In genomic region chr1:156096640-156097391, GRCh38 we compare ENCODE assay signal across 1 cellular context.
A peak's percentile ranks its signal among the peaks of the same experiment; 100 is the strongest.
TF ChIP-seq lines count a peak whose summit lies in the region.

No MANE protein-coding gene starts in this region.

TF ChIP-seq in HepG2, 621 proteins besides CTCF, POLR2A, EP300 and RAD21 (continues in another document):
- TF ChIP-seq TMF1 (CRISPR knock-in tag; IDR thresholded peaks at IDR 0.05; ENCODE audit: low read depth) (no peak), TEF (CRISPR knock-in tag; IDR thresholded peaks at IDR 0.05) (no peak), HMGXB3 (CRISPR knock-in tag; IDR thresholded peaks at IDR 0.05; ENCODE audit: borderline replicate concordance) (no peak), HNRNPK (IDR thresholded peaks at IDR 0.05; ENCODE audit: low read depth, low read length, poor library complexity, severe bottlenecking) (no peak), ZNF501 (CRISPR knock-in tag; IDR thresholded peaks at IDR 0.05) (peak; percentile 46; the same call in 1 of the 2 replicates), ZNF205 (CRISPR knock-in tag; IDR thresholded peaks at IDR 0.05) (no peak), ZNF841 (CRISPR knock-in tag; IDR thresholded peaks at IDR 0.05; ENCODE audit: borderline replicate concordance) (no peak), HNRNPL (IDR thresholded peaks at IDR 0.05; ENCODE audit: low read depth, low read length) (0 out of 2 replicates have a peak, but pooled peaks have one; percentile 61), ZNF605 (CRISPR knock-in tag; IDR thresholded peaks at IDR 0.05) (no peak), TIGD3 (CRISPR knock-in tag; IDR thresholded peaks at IDR 0.05; ENCODE audit: borderline replicate concordance) (no peak), CBX2 (IDR thresholded peaks at IDR 0.05; ENCODE audit: low read depth, low read length) (no peak), CBX2 (CRISPR knock-in tag; IDR thresholded peaks at IDR 0.05; ENCODE audit: low read depth) (no peak), ZNF143 (CRISPR knock-in tag; IDR thresholded peaks at IDR 0.05) (no peak), ZFP36 (IDR thresholded peaks at IDR 0.05; ENCODE audit: borderline replicate concordance, low read depth, low read length, partially characterized antibody) (no peak), GZF1 (CRISPR knock-in tag; IDR thresholded peaks at IDR 0.05) (no peak), NFYB (CRISPR knock-in tag; IDR thresholded peaks at IDR 0.05) (no peak), ZFP37 (CRISPR knock-in tag; IDR thresholded peaks at IDR 0.05; ENCODE audit: borderline replicate concordance) (no peak), MTA1 (CRISPR knock-in tag; IDR thresholded peaks at IDR 0.05; ENCODE audit: borderline replicate concordance) (no peak), ZNF256 (CRISPR knock-in tag; conservative IDR thresholded peaks at IDR 0.05) (no peak), SSRP1 (CRISPR knock-in tag; IDR thresholded peaks at IDR 0.05) (0 out of 2 replicates have a peak, but pooled peaks have one; percentile 71), MTA3 (CRISPR knock-in tag; IDR thresholded peaks at IDR 0.05) (no peak), ZNF646 (CRISPR knock-in tag; IDR thresholded peaks at IDR 0.05) (no peak), NCOA2 (CRISPR knock-in tag; IDR thresholded peaks at IDR 0.05) (peak; percentile 70), PHF20 (CRISPR knock-in tag; IDR thresholded peaks at IDR 0.05) (no peak), FOXC1 (CRISPR knock-in tag; IDR thresholded peaks at IDR 0.05; ENCODE audit: borderline replicate concordance) (no peak), ZSCAN30 (CRISPR knock-in tag; IDR thresholded peaks at IDR 0.05) (no peak), MIER2 (CRISPR knock-in tag; IDR thresholded peaks at IDR 0.05) (no peak), MXI1 (IDR thresholded peaks at IDR 0.05; ENCODE audit: borderline replicate concordance, low read depth, low read length) (0 out of 3 replicates have a peak, but pooled peaks have one; percentile 26), ELF3 (CRISPR knock-in tag; IDR thresholded peaks at IDR 0.05) (peak; percentile 55), ZNF83 (CRISPR knock-in tag; IDR thresholded peaks at IDR 0.05; ENCODE audit: borderline replicate concordance) (no peak), MLXIP (CRISPR knock-in tag; IDR thresholded peaks at IDR 0.05; ENCODE audit: borderline replicate concordance) (no peak), XBP1 (CRISPR knock-in tag; IDR thresholded peaks at IDR 0.05) (no peak), ZNF7 (CRISPR knock-in tag; IDR thresholded peaks at IDR 0.05) (no peak), ZNF674 (CRISPR knock-in tag; IDR thresholded peaks at IDR 0.05; ENCODE audit: low read depth) (no peak), ZNF33A (CRISPR knock-in tag; IDR thresholded peaks at IDR 0.05; ENCODE audit: borderline replicate concordance) (no peak), TRIM24 (CRISPR knock-in tag; IDR thresholded peaks at IDR 0.05) (no peak), MTF1 (CRISPR knock-in tag; IDR thresholded peaks at IDR 0.05) (no peak), YY1 (IDR thresholded peaks at IDR 0.05; ENCODE audit: insufficient read depth, insufficient replicate concordance, low read depth, low read length) (no peak), ZNF562 (CRISPR knock-in tag; IDR thresholded peaks at IDR 0.05; ENCODE audit: borderline replicate concordance) (no peak)
- TF ChIP-seq, protein P1, sequence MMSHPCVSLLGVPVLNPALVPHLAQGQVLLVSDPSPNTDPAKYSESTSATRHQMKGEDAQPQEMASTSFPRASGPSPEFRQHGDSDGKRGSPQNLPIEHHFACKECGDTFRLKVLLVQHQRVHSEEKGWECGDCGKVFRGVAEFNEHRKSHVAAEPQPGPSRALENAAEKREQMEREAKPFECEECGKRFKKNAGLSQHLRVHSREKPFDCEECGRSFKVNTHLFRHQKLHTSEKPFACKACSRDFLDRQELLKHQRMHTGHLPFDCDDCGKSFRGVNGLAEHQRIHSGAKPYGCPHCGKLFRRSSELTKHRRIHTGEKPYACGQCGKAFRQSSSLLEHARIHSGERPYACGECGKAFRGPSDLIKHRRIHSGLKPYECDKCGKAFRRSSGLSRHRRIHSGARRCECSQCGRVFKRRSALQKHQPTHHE (CRISPR knock-in tag; IDR thresholded peaks at IDR 0.05; ENCODE audit: borderline replicate concordance): no peak
- TF ChIP-seq, protein P2, sequence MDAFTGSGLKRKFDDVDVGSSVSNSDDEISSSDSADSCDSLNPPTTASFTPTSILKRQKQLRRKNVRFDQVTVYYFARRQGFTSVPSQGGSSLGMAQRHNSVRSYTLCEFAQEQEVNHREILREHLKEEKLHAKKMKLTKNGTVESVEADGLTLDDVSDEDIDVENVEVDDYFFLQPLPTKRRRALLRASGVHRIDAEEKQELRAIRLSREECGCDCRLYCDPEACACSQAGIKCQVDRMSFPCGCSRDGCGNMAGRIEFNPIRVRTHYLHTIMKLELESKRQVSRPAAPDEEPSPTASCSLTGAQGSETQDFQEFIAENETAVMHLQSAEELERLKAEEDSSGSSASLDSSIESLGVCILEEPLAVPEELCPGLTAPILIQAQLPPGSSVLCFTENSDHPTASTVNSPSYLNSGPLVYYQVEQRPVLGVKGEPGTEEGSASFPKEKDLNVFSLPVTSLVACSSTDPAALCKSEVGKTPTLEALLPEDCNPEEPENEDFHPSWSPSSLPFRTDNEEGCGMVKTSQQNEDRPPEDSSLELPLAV (CRISPR knock-in tag; conservative IDR thresholded peaks at IDR 0.05; ENCODE audit: low read depth): no peak
- TF ChIP-seq, protein P3, sequence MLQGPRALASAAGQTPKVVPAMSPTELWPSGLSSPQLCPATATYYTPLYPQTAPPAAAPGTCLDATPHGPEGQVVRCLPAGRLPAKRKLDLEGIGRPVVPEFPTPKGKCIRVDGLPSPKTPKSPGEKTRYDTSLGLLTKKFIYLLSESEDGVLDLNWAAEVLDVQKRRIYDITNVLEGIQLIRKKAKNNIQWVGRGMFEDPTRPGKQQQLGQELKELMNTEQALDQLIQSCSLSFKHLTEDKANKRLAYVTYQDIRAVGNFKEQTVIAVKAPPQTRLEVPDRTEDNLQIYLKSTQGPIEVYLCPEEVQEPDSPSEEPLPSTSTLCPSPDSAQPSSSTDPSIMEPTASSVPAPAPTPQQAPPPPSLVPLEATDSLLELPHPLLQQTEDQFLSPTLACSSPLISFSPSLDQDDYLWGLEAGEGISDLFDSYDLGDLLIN (CRISPR knock-in tag; IDR thresholded peaks at IDR 0.05; ENCODE audit: borderline replicate concordance): no peak
- TF ChIP-seq, protein P4, sequence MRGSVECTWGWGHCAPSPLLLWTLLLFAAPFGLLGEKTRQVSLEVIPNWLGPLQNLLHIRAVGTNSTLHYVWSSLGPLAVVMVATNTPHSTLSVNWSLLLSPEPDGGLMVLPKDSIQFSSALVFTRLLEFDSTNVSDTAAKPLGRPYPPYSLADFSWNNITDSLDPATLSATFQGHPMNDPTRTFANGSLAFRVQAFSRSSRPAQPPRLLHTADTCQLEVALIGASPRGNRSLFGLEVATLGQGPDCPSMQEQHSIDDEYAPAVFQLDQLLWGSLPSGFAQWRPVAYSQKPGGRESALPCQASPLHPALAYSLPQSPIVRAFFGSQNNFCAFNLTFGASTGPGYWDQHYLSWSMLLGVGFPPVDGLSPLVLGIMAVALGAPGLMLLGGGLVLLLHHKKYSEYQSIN (CRISPR knock-in tag; IDR thresholded peaks at IDR 0.05; ENCODE audit: borderline replicate concordance): no peak
